12 cellular contexts compared by ENCODE assay signal in the genomic region with DNA sequence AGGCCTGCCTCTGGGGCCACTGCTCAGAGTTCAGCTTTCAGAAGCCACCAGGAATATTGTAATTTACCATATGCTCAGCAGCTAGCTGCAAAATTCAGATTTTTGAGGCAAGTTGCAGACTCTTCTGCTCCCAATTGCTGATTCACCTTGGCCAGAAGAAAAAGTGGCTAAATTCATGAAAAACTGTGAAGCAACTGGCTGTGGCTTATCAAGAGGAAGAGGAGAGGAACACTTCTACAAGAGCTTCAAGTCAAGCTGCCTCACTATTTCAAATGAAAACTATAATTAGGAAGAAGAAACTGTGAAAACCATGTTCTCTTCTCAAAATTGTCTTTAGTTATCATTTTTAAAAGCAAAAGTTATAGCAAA. TPM values are rescaled to one million over a fixed set of nuclear protein-coding genes. Genes with fewer than 3 reads are reported as not detected.
DNase-seq lines count a peak whose midpoint lies in the region; ATAC-seq, FAIRE-seq and TF ChIP-seq lines count a peak whose summit lies in the region.
"Had no signal": no experiment of that assay in that cellular context is flagged by ENCODE, and none has a peak within 500 bp of the region (broad histone marks: within the 10 kb centered on the region; RNA-seq: fewer than 3 reads in every experiment).

No MANE protein-coding gene starts in this region.

- H3K9me3 ChIP-seq in cardiac muscle cell (ENCODE audit: low read depth) (no peaks in the 10 kb centered on the region), endothelial cell of umbilical vein (replicated peaks; ENCODE audit: control insufficient read depth, insufficient read depth, low read length) (no peaks in the 10 kb centered on the region)

- H2AFZ ChIP-seq in endothelial cell of umbilical vein (ENCODE audit: low read depth, low read length) = no peak overlapping the region

- peak overlapping the region; percentile 35 for H3K9ac ChIP-seq in endothelial cell of umbilical vein (replicated peaks; ENCODE audit: extremely low read depth, insufficient read depth, low read length)

- H3K27me3 ChIP-seq in cardiac muscle cell (no peaks in the 10 kb centered on the region), endothelial cell of umbilical vein (ENCODE audit: control insufficient read depth in 2 of 2, insufficient read depth in 2 of 2, low read length in 2 of 2) (no peaks in the 10 kb centered on the region)

- no peak for TF ChIP-seq CTCF in cardiac muscle cell (IDR thresholded peaks at IDR 0.05; ENCODE audit: low read depth, low read length)
- no peak for TF ChIP-seq CTCF in RWPE1 (conservative IDR thresholded peaks at IDR 0.05; ENCODE audit: low read depth)
- no peak for TF ChIP-seq CTCF in endothelial cell of umbilical vein (IDR thresholded peaks at IDR 0.05; ENCODE audit: extremely low read depth in 1 of 2, insufficient read depth in 1 of 2, low read depth in 1 of 2, low read length in 2 of 2)

- H3K4me3 ChIP-seq in cardiac muscle cell (no peak overlapping the region), endothelial cell of umbilical vein (replicated peaks in 1 of 3; ENCODE audit: insufficient read depth in 1 of 3, low read depth in 1 of 3, low read length in 3 of 3) (no peak overlapping the region)

- DNase-seq in cardiac muscle cell (ENCODE audit: low read depth in 1 of 2, low spot score in 1 of 2) (no peak), left cardiac atrium (no peak), RWPE1 (ENCODE audit: low spot score) (no peak), endothelial cell of umbilical vein (ENCODE audit: low read depth, low spot score) (no peak), substantia nigra (lab: John Stamatoyannopoulos, UW) (no peak), NCI-H226 (no peak), DMS79 treated with DMSO at 0.1 percent for 48 hours (lab: John Stamatoyannopoulos, UW) (no peak)
- DNase-seq: CD4-positive, CD25-positive, alpha-beta regulatory T cell; endodermal cell; NCI-H69; stimulated activated CD4-positive, alpha-beta T cell treated with anti-CD3 and anti-CD28 coated beads, Interleukin-4, amount 100 ng/mL, for 24 hours had no signal

- no peak for TF ChIP-seq POLR2A in endothelial cell of umbilical vein (IDR thresholded peaks at IDR 0.05; ENCODE audit: low read depth, low read length)

- FAIRE-seq in endothelial cell of umbilical vein (lab: Jason Lieb, UNC) = no peak

- peak overlapping the region; percentile 63 for H3K4me2 ChIP-seq in endothelial cell of umbilical vein (ENCODE audit: insufficient read depth, low read length)

- ATAC-seq in left cardiac atrium (no peak), GM19463 (IDR thresholded peaks at IDR 0.05; ENCODE audit: unreplicated experiment) (no peak)

- dilution Hi-C loops in endothelial cell of umbilical vein (cut with MboI; ENCODE audit: extremely low pct_ligation_motif_present, low sequenced_read_pairs) = no loop called here

- no TSS peak for BruUV-seq in endothelial cell of umbilical vein (replicated peaks; lab: Mats Ljungman, UMichigan)

- POLR2A ChIA-PET in RWPE1 (lab: Yijun Ruan, JAX; ENCODE audit: low non-redundant PET) (interaction anchor here (0.6 kb wide), 1 partner anchor 13 kb away, joined by 6 read pairs; no protein-coding TSS in a partner anchor), endothelial cell of umbilical vein (lab: Charles Lee) (interaction anchor here (0.6 to 2.2 kb wide), 3 partner anchors 68 to 100 kb away, joined by 3 to 11 read pairs (median 5); partner anchors contain the start of gene GRB2)

- H3K9me1 ChIP-seq in endothelial cell of umbilical vein (replicated peaks; ENCODE audit: control insufficient read depth, extremely low read depth, insufficient read depth, low read length) = no peaks in the 10 kb centered on the region

- peaks cover 15% of the 10 kb centered on the region for H3K79me2 ChIP-seq in endothelial cell of umbilical vein (ENCODE audit: control insufficient read depth, insufficient read depth, low read length)

- no peaks in the 10 kb centered on the region for H4K20me1 ChIP-seq in endothelial cell of umbilical vein (replicated peaks; ENCODE audit: control insufficient read depth, extremely low read depth, insufficient read depth, low read length)

- CTCF ChIA-PET in RWPE1 (lab: Yijun Ruan, JAX) (interaction anchor here (0.5 to 0.7 kb wide), 2 partner anchors 62 to 71 kb away, joined by 4 to 5 read pairs; no protein-coding TSS in a partner anchor), endothelial cell of umbilical vein (lab: Charles Lee) (interaction anchor here (0.9 to 7.4 kb wide), 13 partner anchors 9 to 190 kb away, joined by 3 to 178 read pairs (median 4); partner anchors contain the start of genes GRB2, MIF4GD and TSEN54)

- peaks cover 2% of the 10 kb centered on the region for H3K36me3 ChIP-seq in cardiac muscle cell
- peaks cover under 1 to 6% of the 10 kb centered on the region in 2 experiments for H3K36me3 ChIP-seq in endothelial cell of umbilical vein (ENCODE audit: control insufficient read depth in 2 of 2, extremely low read depth in 1 of 2, insufficient read depth in 2 of 2, low read length in 2 of 2)

- H3K27ac ChIP-seq in cardiac muscle cell = peak overlapping the region; percentile 52
- peak overlapping the region; percentile 37 for H3K27ac ChIP-seq in RWPE1
- peak overlapping the region; percentile 79 for H3K27ac ChIP-seq in endothelial cell of umbilical vein (ENCODE audit: insufficient read depth, low read depth, low read length)
- H3K27ac ChIP-seq in substantia nigra (ENCODE audit: low read depth, low read length, poor library complexity, severe bottlenecking) = peak overlapping the region; percentile 38

- H3K4me1 ChIP-seq in cardiac muscle cell (ENCODE audit: low read depth) (peaks cover 6% of the 10 kb centered on the region), endothelial cell of umbilical vein (ENCODE audit: control insufficient read depth, extremely low read depth, insufficient read depth, low read length) (peaks cover 22% of the 10 kb centered on the region)

- intact Hi-C loops in left cardiac atrium (cut with DNase I) (no loop called here), endothelial cell of umbilical vein (cut with micrococcal nuclease) (no loop called here)

TF ChIP-seq in endothelial cell of umbilical vein, 7 proteins besides CTCF, POLR2A, EP300 and RAD21:
- TF ChIP-seq GATA2 (IDR thresholded peaks at IDR 0.05; ENCODE audit: insufficient read depth, insufficient read length, low read depth, low read length) (no peak), EZH2 (IDR thresholded peaks at IDR 0.05; ENCODE audit: borderline replicate concordance, low read depth, low read length, severe bottlenecking) (no peak), POLR2AphosphoS5 (IDR thresholded peaks at IDR 0.05; ENCODE audit: insufficient read depth, low read depth, low read length) (no peak), JUN (IDR thresholded peaks at IDR 0.05; ENCODE audit: borderline replicate concordance, insufficient read depth, insufficient read length, low read depth) (no peak), FOS (IDR thresholded peaks at IDR 0.05; ENCODE audit: borderline replicate concordance, insufficient read depth, low read length) (no peak), MAX (IDR thresholded peaks at IDR 0.05; ENCODE audit: insufficient read depth, insufficient read length) (no peak), MYC (IDR thresholded peaks at IDR 0.05; ENCODE audit: low read depth, low read length) (no peak)

RNA-seq across cellular contexts. Expression of gene SLC25A19, which starts 37.3 kb away (rescaled TPM):
- total RNA-seq in cardiac muscle cell (8.9 and 13.2 TPM in 2 replicates), left cardiac atrium (10 to 100 TPM; 15.2 to 21.0 TPM), endothelial cell of umbilical vein (16.8 and 20.9 TPM in 2 replicates)
- polyA plus RNA-seq in cardiac muscle cell (12.2 and 17.7 TPM in 2 replicates), endothelial cell of umbilical vein (20.0 and 20.6 TPM in 2 replicates)
- 19.2 TPM in 2 replicates for polyA plus RNA-seq in endothelial cell of umbilical vein (2011; cell fraction: cytosol; rRNA removed)
- 16.0 and 17.7 TPM in 2 replicates for polyA plus RNA-seq in endothelial cell of umbilical vein (2011; cell fraction: nucleus; rRNA removed)
- polyA plus RNA-seq in endothelial cell of umbilical vein (2012) = 17.9 and 24.1 TPM in 2 replicates
- 9.9 and 13.4 TPM in 2 replicates for polyA minus RNA-seq in endothelial cell of umbilical vein
- polyA minus RNA-seq in endothelial cell of umbilical vein (2011; cell fraction: cytosol; rRNA and poly(A)+ RNA removed) = 35.7 TPM
- polyA minus RNA-seq in endothelial cell of umbilical vein (2011; cell fraction: nucleus; rRNA and poly(A)+ RNA removed) = 3.7 and 6.2 TPM in 2 replicates

RNA-seq across cellular contexts. Expression of gene MIF4GD, which starts 55.5 kb away (rescaled TPM):
- total RNA-seq in cardiac muscle cell (35.6 and 47.9 TPM in 2 replicates), left cardiac atrium (10 to 100 TPM; 13.8 to 17.7 TPM), endothelial cell of umbilical vein (12.3 and 12.4 TPM in 2 replicates)
- polyA plus RNA-seq in cardiac muscle cell (75.4 and 75.8 TPM in 2 replicates), endothelial cell of umbilical vein (35.7 and 37.1 TPM in 2 replicates)
- 26.2 and 30.3 TPM in 2 replicates for polyA plus RNA-seq in endothelial cell of umbilical vein (2011; cell fraction: cytosol; rRNA removed)
- 13.5 and 17.1 TPM in 2 replicates for polyA plus RNA-seq in endothelial cell of umbilical vein (2011; cell fraction: nucleus; rRNA removed)
- polyA plus RNA-seq in endothelial cell of umbilical vein (2012) = 18.4 and 18.8 TPM in 2 replicates
- 14.6 and 16.0 TPM in 2 replicates for polyA minus RNA-seq in endothelial cell of umbilical vein
- 20.7 TPM for polyA minus RNA-seq in endothelial cell of umbilical vein (2011; cell fraction: cytosol; rRNA and poly(A)+ RNA removed)
- polyA minus RNA-seq in endothelial cell of umbilical vein (2011; cell fraction: nucleus; rRNA and poly(A)+ RNA removed) = 3.0 and 4.1 TPM in 2 replicates
